ENCODE assay signal across 13 cellular contexts in genomic region chr12:124696689-124697476, GRCh38.
DNase-seq lines count a peak whose midpoint lies in the region; ATAC-seq and TF ChIP-seq lines count a peak whose summit lies in the region.
"Had no signal": no experiment of that assay in that cellular context is flagged by ENCODE, and none has a peak within 500 bp of the region (broad histone marks: within the 10 kb centered on the region; RNA-seq: fewer than 3 reads in every experiment).

No MANE protein-coding gene starts in this region.

- H2BK15ac ChIP-seq in mesenchymal stem cell (ENCODE audit: low read depth, poor library complexity, severe bottlenecking): peak overlapping the region; percentile 26

- H3K4me1 ChIP-seq in BLaER1: peaks cover 48% of the 10 kb centered on the region
- peaks cover 0 to 33% of the 10 kb centered on the region in 2 experiments; a peak in 1 of 4 replicates for H3K4me1 ChIP-seq in SK-N-SH (ENCODE audit: control insufficient read depth in 1 of 2, insufficient read depth in 2 of 2, low read depth in 1 of 2, low read length in 1 of 2)
- H3K4me1 ChIP-seq in mesenchymal stem cell (ENCODE audit: control insufficient read depth, insufficient read depth, low read depth, low read length): peaks cover 26% of the 10 kb centered on the region
- H3K4me1 ChIP-seq: HAP-1 had no signal

- H3K9me3 ChIP-seq in BLaER1 (peaks cover 16% of the 10 kb centered on the region), SK-N-SH (no peaks in the 10 kb centered on the region), mesenchymal stem cell (ENCODE audit: control insufficient read depth, low read length) (peaks cover 9% of the 10 kb centered on the region)
- H3K9me3 ChIP-seq: HAP-1 had no signal

- H3K27ac ChIP-seq in BLaER1 (no peak overlapping the region), SK-N-SH (ENCODE audit: low read depth in 2 of 2, low read length in 1 of 2) (peak overlapping the region in 1 of 2 experiments; percentile 18; a peak in 1 of 4 replicates), mesenchymal stem cell (ENCODE audit: low read length, poor library complexity, severe bottlenecking) (no peak overlapping the region)

- no peak overlapping the region for H4K91ac ChIP-seq in mesenchymal stem cell (ENCODE audit: low read length)

- H3K18ac ChIP-seq in mesenchymal stem cell (ENCODE audit: low read depth in 1 of 2, low read length in 2 of 2): no peak overlapping the region

- TF ChIP-seq EP300 in SK-N-SH (IDR thresholded peaks at IDR 0.05; ENCODE audit: borderline replicate concordance in 1 of 2, low read depth in 1 of 2, low read length in 1 of 2): no peak

- no peak overlapping the region for H3K14ac ChIP-seq in mesenchymal stem cell (ENCODE audit: low read length in 2 of 2)

- H3K79me2 ChIP-seq in SK-N-SH (ENCODE audit: insufficient read depth): no peaks in the 10 kb centered on the region

- H3K9me2 ChIP-seq in SK-N-SH: no peaks in the 10 kb centered on the region

- H3K4me2 ChIP-seq in BLaER1: peak overlapping the region; percentile 47
- no peak overlapping the region for H3K4me2 ChIP-seq in SK-N-SH
- H3K4me2 ChIP-seq in mesenchymal stem cell (ENCODE audit: low read length, poor library complexity, severe bottlenecking): no peak overlapping the region

- CTCF ChIA-PET in SK-N-SH (lab: Yijun Ruan, JAX): interaction anchor here (0.9 to 1.9 kb wide), 2 partner anchors 11 to 54 kb away, joined by 5 read pairs; no protein-coding TSS in a partner anchor

- no peak overlapping the region for H2AFZ ChIP-seq in SK-N-SH (ENCODE audit: low read depth)
- H2AFZ ChIP-seq in mesenchymal stem cell (ENCODE audit: low read depth, low read length): no peak overlapping the region

- H3K27me3 ChIP-seq in BLaER1 (no peaks in the 10 kb centered on the region), SK-N-SH (ENCODE audit: insufficient read depth) (no peaks in the 10 kb centered on the region), mesenchymal stem cell (ENCODE audit: control insufficient read depth in 1 of 2, insufficient read depth in 1 of 2, low read length in 2 of 2) (peaks cover 0 to 7% of the 10 kb centered on the region in 2 experiments)

- H3K4me3 ChIP-seq in BLaER1 (no peak overlapping the region), SK-N-SH (ENCODE audit: low read depth in 2 of 2, low read length in 1 of 2) (no peak overlapping the region), mesenchymal stem cell (ENCODE audit: insufficient read depth in 1 of 2, low read depth in 1 of 2, low read length in 2 of 2) (no peak overlapping the region)
- H3K4me3 ChIP-seq: HAP-1 had no signal

- ATAC-seq in HG03565 (IDR thresholded peaks at IDR 0.05; ENCODE audit: unreplicated experiment): no peak
- ATAC-seq: activated T-cell treated with anti-CD3 and anti-CD28 coated beads, Interleukin-2, amount 50 U/mL, for 72 hours had no signal

- H3K23ac ChIP-seq in mesenchymal stem cell (ENCODE audit: low read length in 2 of 2): no peak overlapping the region

- TF ChIP-seq RAD21 in SK-N-SH (IDR thresholded peaks at IDR 0.05; ENCODE audit: low read length): no peak

- H3F3A ChIP-seq in SK-N-SH (replicated peaks; ENCODE audit: insufficient read depth): no peaks in the 10 kb centered on the region

- no peak overlapping the region for H2BK5ac ChIP-seq in mesenchymal stem cell (ENCODE audit: low read depth, low read length, poor library complexity, severe bottlenecking)

- H2AK5ac ChIP-seq in mesenchymal stem cell (ENCODE audit: low read length, severe bottlenecking): peak overlapping the region; percentile 24

- H3K79me1 ChIP-seq in mesenchymal stem cell (replicated peaks; ENCODE audit: low read length, poor library complexity, severe bottlenecking): no peaks in the 10 kb centered on the region

- 66% methylated on average over 3 of the region's 3 CpGs for WGBS in SK-N-SH (ENCODE audit: low lambda C conversion rate)
- 67% methylated on average over 3 of the region's 3 CpGs for WGBS in mesenchymal stem cell

- no peak overlapping the region for H2BK12ac ChIP-seq in mesenchymal stem cell (ENCODE audit: low read length in 2 of 2)

- H3K9ac ChIP-seq in BLaER1 (no peak overlapping the region), SK-N-SH (no peak overlapping the region), mesenchymal stem cell (ENCODE audit: low read length) (no peak overlapping the region)

- intact Hi-C loops in posterior vena cava (cut with DNase I): no loop called here

- no peak overlapping the region for H2BK120ac ChIP-seq in mesenchymal stem cell (ENCODE audit: low read depth, low read length)

- H4K20me1 ChIP-seq in BLaER1: no peaks in the 10 kb centered on the region
- H4K20me1 ChIP-seq in SK-N-SH (ENCODE audit: insufficient read depth): no peaks in the 10 kb centered on the region

- no peak overlapping the region for H4K8ac ChIP-seq in mesenchymal stem cell (ENCODE audit: low read length)

- DNase-seq in DMS79 treated with DMSO at 0.1 percent for 48 hours (lab: John Stamatoyannopoulos, UW) (peak; percentile 73), SK-N-SH (no peak), mesenchymal stem cell (no peak), posterior vena cava (ENCODE audit: low spot score) (no peak), dermis blood vessel endothelial cell (no peak)
- DNase-seq: activated CD4-positive, alpha-beta T cell treated with anti-CD3 and anti-CD28 coated beads, Interleukin-2, amount 10 ng/mL, durations not matched to agents 7 days and 5 days; activated T-cell treated with anti-CD3 and anti-CD28 coated beads, Interleukin-2, amount 50 U/mL, for 72 hours; amniotic stem cell; NCI-H1048; stimulated activated CD4-positive, alpha-beta T cell treated with anti-CD3 and anti-CD28 coated beads, Interleukin-2, amount 100 ng/mL, for 48 hours had no signal

- H3K36me3 ChIP-seq in BLaER1: no peaks in the 10 kb centered on the region
- H3K36me3 ChIP-seq in SK-N-SH (replicated peaks in 1 of 2; ENCODE audit: control insufficient read depth in 1 of 2, insufficient read depth in 2 of 2, low read length in 1 of 2): no peaks in the 10 kb centered on the region
- H3K36me3 ChIP-seq in mesenchymal stem cell (ENCODE audit: control insufficient read depth in 1 of 2, insufficient read depth in 2 of 2, low read depth in 1 of 2, low read length in 2 of 2): no peaks in the 10 kb centered on the region
- H3K36me3 ChIP-seq: HAP-1 had no signal

- TF ChIP-seq CTCF in SK-N-SH (IDR thresholded peaks at IDR 0.05): no peak

- no peak overlapping the region for H3K4ac ChIP-seq in mesenchymal stem cell (ENCODE audit: low read depth in 1 of 2, low read length in 2 of 2)

- POLR2A ChIA-PET in SK-N-SH (lab: Yijun Ruan, JAX): no interaction called here

TF ChIP-seq in SK-N-SH, 30 proteins besides CTCF, POLR2A, EP300 and RAD21:
- 0 out of 2 replicates have a peak, but pooled peaks have one; percentile 7 for TF ChIP-seq GATA2 (CRISPR knock-in tag; IDR thresholded peaks at IDR 0.05)
- TF ChIP-seq EZH2phosphoT487 (IDR thresholded peaks at IDR 0.05; ENCODE audit: borderline replicate concordance, low read depth): no peak
